ENCODE assay signal across 1 cellular context in the genomic region with DNA sequence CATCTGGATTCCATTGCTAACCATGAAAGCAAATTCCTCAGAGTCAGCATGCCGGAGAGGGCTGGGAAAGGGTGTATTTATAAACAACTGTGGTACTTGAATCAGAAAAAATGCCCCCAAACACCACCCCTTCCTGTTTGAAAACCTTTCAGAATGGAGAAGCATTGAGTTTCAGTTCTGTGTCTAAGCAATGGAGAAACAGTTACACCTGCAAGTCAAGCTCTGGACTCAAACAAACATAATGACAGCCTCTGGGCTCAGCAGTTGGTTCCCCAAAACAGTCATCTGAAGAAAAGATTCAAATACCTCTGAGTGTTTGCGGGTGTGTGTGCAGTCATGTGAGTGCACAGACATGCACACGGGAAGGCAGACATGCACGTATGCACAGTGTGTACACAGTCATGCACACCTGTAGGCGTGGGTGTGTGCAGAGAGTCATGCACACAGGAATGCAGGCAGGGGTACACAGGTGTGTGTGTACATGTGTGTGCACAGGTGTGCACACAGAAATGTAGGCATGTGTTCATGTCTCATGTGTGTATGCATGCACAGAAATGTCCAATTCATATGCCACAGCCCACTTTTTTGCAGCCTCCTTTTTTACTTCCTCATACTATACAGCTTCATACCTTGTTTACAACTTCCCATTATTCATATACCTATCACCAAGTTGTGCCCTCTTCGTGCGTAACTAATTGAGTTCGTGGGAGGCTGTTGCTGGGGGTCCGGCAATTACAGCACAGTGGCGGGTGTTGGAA.
TF ChIP-seq lines count a peak whose summit lies in the region.

No MANE protein-coding gene starts in this region.

TF ChIP-seq in GM23338, 12 proteins besides CTCF, POLR2A, EP300 and RAD21 (continued from another document):
- TF ChIP-seq, protein P1, sequence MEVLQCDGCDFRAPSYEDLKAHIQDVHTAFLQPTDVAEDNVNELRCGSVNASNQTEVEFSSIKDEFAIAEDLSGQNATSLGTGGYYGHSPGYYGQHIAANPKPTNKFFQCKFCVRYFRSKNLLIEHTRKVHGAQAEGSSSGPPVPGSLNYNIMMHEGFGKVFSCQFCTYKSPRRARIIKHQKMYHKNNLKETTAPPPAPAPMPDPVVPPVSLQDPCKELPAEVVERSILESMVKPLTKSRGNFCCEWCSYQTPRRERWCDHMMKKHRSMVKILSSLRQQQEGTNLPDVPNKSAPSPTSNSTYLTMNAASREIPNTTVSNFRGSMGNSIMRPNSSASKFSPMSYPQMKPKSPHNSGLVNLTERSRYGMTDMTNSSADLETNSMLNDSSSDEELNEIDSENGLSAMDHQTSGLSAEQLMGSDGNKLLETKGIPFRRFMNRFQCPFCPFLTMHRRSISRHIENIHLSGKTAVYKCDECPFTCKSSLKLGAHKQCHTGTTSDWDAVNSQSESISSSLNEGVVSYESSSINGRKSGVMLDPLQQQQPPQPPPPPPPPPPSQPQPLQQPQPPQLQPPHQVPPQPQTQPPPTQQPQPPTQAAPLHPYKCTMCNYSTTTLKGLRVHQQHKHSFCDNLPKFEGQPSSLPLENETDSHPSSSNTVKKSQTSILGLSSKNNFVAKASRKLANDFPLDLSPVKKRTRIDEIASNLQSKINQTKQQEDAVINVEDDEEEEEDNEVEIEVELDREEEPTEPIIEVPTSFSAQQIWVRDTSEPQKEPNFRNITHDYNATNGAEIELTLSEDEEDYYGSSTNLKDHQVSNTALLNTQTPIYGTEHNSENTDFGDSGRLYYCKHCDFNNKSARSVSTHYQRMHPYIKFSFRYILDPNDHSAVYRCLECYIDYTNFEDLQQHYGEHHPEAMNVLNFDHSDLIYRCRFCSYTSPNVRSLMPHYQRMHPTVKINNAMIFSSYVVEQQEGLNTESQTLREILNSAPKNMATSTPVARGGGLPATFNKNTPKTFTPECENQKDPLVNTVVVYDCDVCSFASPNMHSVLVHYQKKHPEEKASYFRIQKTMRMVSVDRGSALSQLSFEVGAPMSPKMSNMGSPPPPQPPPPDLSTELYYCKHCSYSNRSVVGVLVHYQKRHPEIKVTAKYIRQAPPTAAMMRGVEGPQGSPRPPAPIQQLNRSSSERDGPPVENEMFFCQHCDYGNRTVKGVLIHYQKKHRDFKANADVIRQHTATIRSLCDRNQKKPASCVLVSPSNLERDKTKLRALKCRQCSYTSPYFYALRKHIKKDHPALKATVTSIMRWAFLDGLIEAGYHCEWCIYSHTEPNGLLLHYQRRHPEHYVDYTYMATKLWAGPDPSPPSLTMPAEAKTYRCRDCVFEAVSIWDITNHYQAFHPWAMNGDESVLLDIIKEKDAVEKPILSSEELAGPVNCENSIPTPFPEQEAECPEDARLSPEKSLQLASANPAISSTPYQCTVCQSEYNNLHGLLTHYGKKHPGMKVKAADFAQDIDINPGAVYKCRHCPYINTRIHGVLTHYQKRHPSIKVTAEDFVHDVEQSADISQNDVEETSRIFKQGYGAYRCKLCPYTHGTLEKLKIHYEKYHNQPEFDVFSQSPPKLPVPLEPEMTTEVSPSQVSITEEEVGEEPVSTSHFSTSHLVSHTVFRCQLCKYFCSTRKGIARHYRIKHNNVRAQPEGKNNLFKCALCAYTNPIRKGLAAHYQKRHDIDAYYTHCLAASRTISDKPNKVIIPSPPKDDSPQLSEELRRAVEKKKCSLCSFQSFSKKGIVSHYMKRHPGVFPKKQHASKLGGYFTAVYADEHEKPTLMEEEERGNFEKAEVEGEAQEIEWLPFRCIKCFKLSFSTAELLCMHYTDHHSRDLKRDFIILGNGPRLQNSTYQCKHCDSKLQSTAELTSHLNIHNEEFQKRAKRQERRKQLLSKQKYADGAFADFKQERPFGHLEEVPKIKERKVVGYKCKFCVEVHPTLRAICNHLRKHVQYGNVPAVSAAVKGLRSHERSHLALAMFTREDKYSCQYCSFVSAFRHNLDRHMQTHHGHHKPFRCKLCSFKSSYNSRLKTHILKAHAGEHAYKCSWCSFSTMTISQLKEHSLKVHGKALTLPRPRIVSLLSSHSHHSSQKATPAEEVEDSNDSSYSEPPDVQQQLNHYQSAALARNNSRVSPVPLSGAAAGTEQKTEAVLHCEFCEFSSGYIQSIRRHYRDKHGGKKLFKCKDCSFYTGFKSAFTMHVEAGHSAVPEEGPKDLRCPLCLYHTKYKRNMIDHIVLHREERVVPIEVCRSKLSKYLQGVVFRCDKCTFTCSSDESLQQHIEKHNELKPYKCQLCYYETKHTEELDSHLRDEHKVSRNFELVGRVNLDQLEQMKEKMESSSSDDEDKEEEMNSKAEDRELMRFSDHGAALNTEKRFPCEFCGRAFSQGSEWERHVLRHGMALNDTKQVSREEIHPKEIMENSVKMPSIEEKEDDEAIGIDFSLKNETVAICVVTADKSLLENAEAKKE (CRISPR knock-in tag; IDR thresholded peaks at IDR 0.05): no peak
- TF ChIP-seq ZNF114 (CRISPR knock-in tag; IDR thresholded peaks at IDR 0.05) (no peak), POLR2AphosphoS5 (IDR thresholded peaks at IDR 0.05; ENCODE audit: low read depth) (no peak), EZH2phosphoT487 (IDR thresholded peaks at IDR 0.05; ENCODE audit: unreplicated experiment) (no peak), JUNB (IDR thresholded peaks at IDR 0.05; ENCODE audit: unreplicated experiment) (no peak), ZNF331 (CRISPR knock-in tag; IDR thresholded peaks at IDR 0.05; ENCODE audit: low read depth) (no peak)
